In genomic region chr14:101400815-101401214, GRCh38 we compare ENCODE assay signal across 16 cellular contexts.
DNase-seq lines count a peak whose midpoint lies in the region; ATAC-seq, FAIRE-seq and TF ChIP-seq lines count a peak whose summit lies in the region.
"Had no signal": no experiment of that assay in that cellular context is flagged by ENCODE, and none has a peak within 500 bp of the region (broad histone marks: within the 10 kb centered on the region; RNA-seq: fewer than 3 reads in every experiment).

No MANE protein-coding gene starts in this region.

- in situ Hi-C loops in brain microvascular endothelial cell (cut with HindIII; ENCODE audit: low pct_ligation_motif_present, low sequenced_read_pairs), result no loop called here

- ATAC-seq in activated T-helper 17 cell treated with anti-CD3 and anti-CD28 coated beads, Interleukin-2, amount 50 U/mL, for 72 hours (replicated peaks), result no peak

- no peak overlapping the region for H3K4me3 Mint-ChIP-seq in activated CD4-positive, alpha-beta T cell treated with anti-CD3 and anti-CD28 coated beads, Interleukin-2, amount 10 ng/mL, durations not matched to agents 24 days and 14 days
- no peak overlapping the region for H3K4me3 Mint-ChIP-seq in neural progenitor cell
- H3K4me3 Mint-ChIP-seq in activated T-helper 17 cell treated with anti-CD3 and anti-CD28 coated beads, Interleukin-2, amount 50 U/mL, for 72 hours, result no peak overlapping the region

- H2AFZ ChIP-seq in neural progenitor cell (replicated peaks), result no peak overlapping the region

- no peaks in the 10 kb centered on the region for H3K9me3 ChIP-seq in neural progenitor cell (ENCODE audit: low read depth)

- H3K27me3 ChIP-seq in brain microvascular endothelial cell (replicated peaks), result no peaks in the 10 kb centered on the region
- no peaks in the 10 kb centered on the region for H3K27me3 ChIP-seq in neural progenitor cell

- no peaks in the 10 kb centered on the region for H3K36me3 ChIP-seq in brain microvascular endothelial cell (replicated peaks)
- no peaks in the 10 kb centered on the region for H3K36me3 ChIP-seq in neural progenitor cell

- H3K4me1 Mint-ChIP-seq in activated CD4-positive, alpha-beta T cell treated with anti-CD3 and anti-CD28 coated beads, Interleukin-2, amount 10 ng/mL, durations not matched to agents 24 days and 14 days, result peaks cover 2% of the 10 kb centered on the region
- peaks cover 4% of the 10 kb centered on the region for H3K4me1 Mint-ChIP-seq in neural progenitor cell
- H3K4me1 Mint-ChIP-seq in activated T-helper 17 cell treated with anti-CD3 and anti-CD28 coated beads, Interleukin-2, amount 50 U/mL, for 72 hours, result no peaks in the 10 kb centered on the region

- no peak overlapping the region for H3K9ac ChIP-seq in neural progenitor cell

- H3K79me2 ChIP-seq in neural progenitor cell (ENCODE audit: low read depth), result no peaks in the 10 kb centered on the region

- no peak overlapping the region for H3K27ac Mint-ChIP-seq in activated CD4-positive, alpha-beta T cell treated with anti-CD3 and anti-CD28 coated beads, Interleukin-2, amount 10 ng/mL, durations not matched to agents 24 days and 14 days
- H3K27ac Mint-ChIP-seq in neural progenitor cell, result no peak overlapping the region
- H3K27ac Mint-ChIP-seq in activated T-helper 17 cell treated with anti-CD3 and anti-CD28 coated beads, Interleukin-2, amount 50 U/mL, for 72 hours, result no peak overlapping the region

- H3K27ac ChIP-seq in brain microvascular endothelial cell (no peak overlapping the region), neural progenitor cell (no peak overlapping the region)
- H3K27ac ChIP-seq: VCaP had no signal

- no peak overlapping the region for H3K4me2 ChIP-seq in neural progenitor cell

- TF ChIP-seq CTCF in brain microvascular endothelial cell (IDR thresholded peaks at IDR 0.05; ENCODE audit: low read depth, low read length, missing control alignments) (no peak), neural progenitor cell (IDR thresholded peaks at IDR 0.05) (no peak)

- no peaks in the 10 kb centered on the region for H3K4me1 ChIP-seq in neural progenitor cell

- FAIRE-seq in urothelium cell line (lab: Jason Lieb, UNC), result no peak
- FAIRE-seq: A204.1, H1, kidney had no signal

- intact Hi-C loops in activated CD4-positive, alpha-beta T cell treated with anti-CD3 and anti-CD28 coated beads, Interleukin-2, amount 10 ng/mL, durations not matched to agents 24 days and 14 days (cut with micrococcal nuclease), result no loop called here

- peak; percentile 36 for DNase-seq in activated CD4-positive, alpha-beta T cell treated with anti-CD3 and anti-CD28 coated beads, Interleukin-2, amount 10 ng/mL, durations not matched to agents 24 days and 14 days
- DNase-seq in activated CD4-positive, alpha-beta T cell treated with anti-CD3 and anti-CD28 coated beads for 4 hours, result no peak
- peak; percentile 7 for DNase-seq in brain microvascular endothelial cell
- DNase-seq in islet precursor cell, result peak; percentile 73
- DNase-seq in urothelium cell line (ENCODE audit: low spot score), result peak; percentile 9
- no peak for DNase-seq in neural progenitor cell (ENCODE audit: low spot score)
- no peak for DNase-seq in ecto neural progenitor cell (ENCODE audit: low spot score)
- DNase-seq: activated gamma-delta T cell; effector CD8-positive, alpha-beta T cell; kidney; NCI-H510A treated with DMSO at 0.1 percent for 48 hours; OCI-M1 had no signal

- no peaks in the 10 kb centered on the region for H3F3A ChIP-seq in neural progenitor cell (ENCODE audit: low read depth)

- H3K9me3 Mint-ChIP-seq in activated CD4-positive, alpha-beta T cell treated with anti-CD3 and anti-CD28 coated beads, Interleukin-2, amount 10 ng/mL, durations not matched to agents 24 days and 14 days, result no peaks in the 10 kb centered on the region
- no peaks in the 10 kb centered on the region for H3K9me3 Mint-ChIP-seq in neural progenitor cell
- no peaks in the 10 kb centered on the region for H3K9me3 Mint-ChIP-seq in activated T-helper 17 cell treated with anti-CD3 and anti-CD28 coated beads, Interleukin-2, amount 50 U/mL, for 72 hours

- H4K20me1 ChIP-seq in neural progenitor cell (ENCODE audit: low read depth), result no peaks in the 10 kb centered on the region

- H3K27me3 Mint-ChIP-seq in activated CD4-positive, alpha-beta T cell treated with anti-CD3 and anti-CD28 coated beads, Interleukin-2, amount 10 ng/mL, durations not matched to agents 24 days and 14 days, result peaks cover 28% of the 10 kb centered on the region
- peaks cover 9% of the 10 kb centered on the region for H3K27me3 Mint-ChIP-seq in neural progenitor cell (ENCODE audit: insufficient read depth, low read depth)
- peaks cover 51% of the 10 kb centered on the region for H3K27me3 Mint-ChIP-seq in activated T-helper 17 cell treated with anti-CD3 and anti-CD28 coated beads, Interleukin-2, amount 50 U/mL, for 72 hours

- no peaks in the 10 kb centered on the region for H3K36me3 Mint-ChIP-seq in activated CD4-positive, alpha-beta T cell treated with anti-CD3 and anti-CD28 coated beads, Interleukin-2, amount 10 ng/mL, durations not matched to agents 24 days and 14 days (ENCODE audit: low read depth)
- no peaks in the 10 kb centered on the region for H3K36me3 Mint-ChIP-seq in neural progenitor cell
- H3K36me3 Mint-ChIP-seq in activated T-helper 17 cell treated with anti-CD3 and anti-CD28 coated beads, Interleukin-2, amount 50 U/mL, for 72 hours (ENCODE audit: low read depth), result no peaks in the 10 kb centered on the region

- H3K4me3 ChIP-seq in brain microvascular endothelial cell (ENCODE audit: low read depth, low read length) (no peak overlapping the region), neural progenitor cell (no peak overlapping the region)

Comparison
In these comparisons a context has a peak if more than half of its experiments do, and no peak if none do; other contexts are left out.
1. DNase-seq: peak in activated CD4-positive, alpha-beta T cell treated with anti-CD3 and anti-CD28 coated beads, Interleukin-2, amount 10 ng/mL, durations not matched to agents 24 days and 14 days (single experiment), brain microvascular endothelial cell (single experiment), islet precursor cell (single experiment) and urothelium cell line (single experiment); none in activated CD4-positive, alpha-beta T cell treated with anti-CD3 and anti-CD28 coated beads for 4 hours (0 of 2), neural progenitor cell (single experiment) and ecto neural progenitor cell (single experiment).